Comparison of ENCODE assay signal across 14 cellular contexts in the genomic region with DNA sequence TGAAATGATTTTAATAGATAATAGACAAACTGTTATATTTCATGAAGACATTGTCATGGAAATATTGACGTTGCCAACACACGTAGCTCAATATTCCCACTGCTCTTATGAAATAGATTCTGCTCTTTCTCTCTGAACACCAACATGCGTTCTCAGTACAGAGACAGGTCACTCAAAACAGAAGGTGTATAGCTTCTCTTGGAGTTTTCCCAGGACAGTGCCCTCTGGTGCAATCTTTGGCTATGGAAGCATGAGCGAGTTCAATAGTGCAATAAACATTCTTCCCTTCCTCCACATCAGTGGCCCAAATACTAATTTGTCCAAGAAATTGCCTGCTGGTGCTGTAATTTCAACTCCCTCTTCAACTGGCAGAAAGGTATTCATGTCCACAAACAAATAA.
DNase-seq lines count a peak whose midpoint lies in the region; ATAC-seq and TF ChIP-seq lines count a peak whose summit lies in the region.
"Had no signal": no experiment of that assay in that cellular context is flagged by ENCODE, and none has a peak within 500 bp of the region (broad histone marks: within the 10 kb centered on the region; RNA-seq: fewer than 3 reads in every experiment).

No MANE protein-coding gene starts in this region.

- ATAC-seq in Right ventricle myocardium inferior, result peak; percentile 76

- H3K4me1 ChIP-seq in right atrium auricular region (no peaks in the 10 kb centered on the region), thyroid gland (peaks cover 4 to 7% of the 10 kb centered on the region in 2 donors)

- 40 to 50% methylated on average over 4 of the region's 4 CpGs for WGBS in thyroid gland, 2 donors

- H3K4me3 ChIP-seq in right atrium auricular region (no peak overlapping the region), thyroid gland (replicated peaks in 1 of 3) (no peak overlapping the region)

- intact Hi-C loops in Right ventricle myocardium inferior (cut with DNase I), result loop anchor here (5.0 kb wide), 1 partner anchor 144 kb away; a partner anchor contains a TSS
- intact Hi-C loops in thyroid gland (cut with DNase I), result no loop called here

- no peaks in the 10 kb centered on the region for H3K9me3 ChIP-seq in right atrium auricular region
- H3K9me3 ChIP-seq in thyroid gland, result no peaks in the 10 kb centered on the region

- TF ChIP-seq POLR2A in thyroid gland (IDR thresholded peaks at IDR 0.05), result no peak

- H3K36me3 ChIP-seq in right atrium auricular region, result no peaks in the 10 kb centered on the region
- no peaks in the 10 kb centered on the region for H3K36me3 ChIP-seq in thyroid gland

- H3K27ac ChIP-seq in right atrium auricular region (peak overlapping the region in 1 of 2 donors; percentile 38), thyroid gland (no peak overlapping the region)

- H3K27me3 ChIP-seq in right atrium auricular region (no peaks in the 10 kb centered on the region), thyroid gland (no peaks in the 10 kb centered on the region)

- TF ChIP-seq CTCF in right atrium auricular region (IDR thresholded peaks at IDR 0.05) (peak in 1 of 2 donors; percentile 29), thyroid gland (IDR thresholded peaks at IDR 0.05) (peak in 5 of 6 experiments; percentile 3 to 40 (median 31))

- DNase-seq in Right ventricle myocardium inferior (ENCODE audit: missing footprints) (no peak), right atrium auricular region (ENCODE audit: low spot score) (no peak), cerebellar nuclear complex (lab: John Stamatoyannopoulos, UW) (peak; percentile 20 to 72), iris pigment epithelial cell (ENCODE audit: low read depth) (peak; percentile 54), thyroid gland (peak; percentile 48 to 51), NCI-H2081 treated with DMSO at 0.1 percent for 48 hours (lab: John Stamatoyannopoulos, UW) (no peak)
- no peak for DNase-seq in stimulated activated CD4-positive, alpha-beta T cell treated with anti-CD3 and anti-CD28 coated beads, Interleukin-4, amount 100 ng/mL, for 24 hours
- no peak for DNase-seq in effector CD4-positive, alpha-beta T cell
- DNase-seq: activated CD4-positive, alpha-beta memory T cell treated with anti-CD3 and anti-CD28 coated beads for 36 hours; activated naive CD4-positive, alpha-beta T cell treated with anti-CD3 and anti-CD28 coated beads, Interleukin-2, amount 50 U/mL, for 16 hours; cortex of kidney; hippocampal formation; naive B cell; NCI-H1092 treated with DMSO at 0.1 percent for 48 hours had no signal

Comparison
In these comparisons a context has a peak if more than half of its experiments do, and no peak if none do; other contexts are left out.
1. DNase-seq: peak in cerebellar nuclear complex (2 of 2), iris pigment epithelial cell (single experiment) and thyroid gland (2 of 2); none in Right ventricle myocardium inferior (single experiment), right atrium auricular region (single experiment), stimulated activated CD4-positive, alpha-beta T cell treated with anti-CD3 and anti-CD28 coated beads, Interleukin-4, amount 100 ng/mL, for 24 hours (single experiment), effector CD4-positive, alpha-beta T cell (single experiment) and NCI-H2081 treated with DMSO at 0.1 percent for 48 hours (single experiment).